ENCODE assay signal across 7 cellular contexts in genomic region chr12:32302218-32302826, GRCh38.
DNase-seq lines count a peak whose midpoint lies in the region; ATAC-seq and TF ChIP-seq lines count a peak whose summit lies in the region.

No MANE protein-coding gene starts in this region.

- H3K4me1 ChIP-seq in PC-9 (replicated peaks; ENCODE audit: insufficient read depth): peaks cover 10% of the 10 kb centered on the region
- no peaks in the 10 kb centered on the region for H3K4me1 ChIP-seq in fibroblast of lung (ENCODE audit: control insufficient read depth, extremely low read depth, insufficient read depth, low read length)
- H3K4me1 ChIP-seq in transverse colon: no peaks in the 10 kb centered on the region

- H3K79me2 ChIP-seq in PC-9 (ENCODE audit: low read depth): no peaks in the 10 kb centered on the region
- H3K79me2 ChIP-seq in fibroblast of lung (ENCODE audit: control insufficient read depth, insufficient read depth, low read length): no peaks in the 10 kb centered on the region

- H3K4me2 ChIP-seq in PC-9 (no peak overlapping the region), fibroblast of lung (ENCODE audit: extremely low read depth, insufficient read depth, low read length) (no peak overlapping the region)

- H3K27me3 ChIP-seq in PC-9 (ENCODE audit: insufficient read depth, low read depth): no peaks in the 10 kb centered on the region
- no peaks in the 10 kb centered on the region for H3K27me3 ChIP-seq in fibroblast of lung (ENCODE audit: control insufficient read depth, insufficient read depth, low read length)
- H3K27me3 ChIP-seq in transverse colon: no peaks in the 10 kb centered on the region

- ATAC-seq in GM19351 (IDR thresholded peaks at IDR 0.05; ENCODE audit: unreplicated experiment): peak; percentile 88
- ATAC-seq in HG03159 (IDR thresholded peaks at IDR 0.05; ENCODE audit: unreplicated experiment): peak; percentile 89

- no peak overlapping the region for H3K9ac ChIP-seq in fibroblast of lung (ENCODE audit: insufficient read depth, low read length)

- H3K36me3 ChIP-seq in PC-9 (ENCODE audit: low read depth) (no peaks in the 10 kb centered on the region), fibroblast of lung (ENCODE audit: control insufficient read depth, insufficient read depth, low read length) (peaks cover 2% of the 10 kb centered on the region), transverse colon (no peaks in the 10 kb centered on the region)

- H3K9me2 ChIP-seq in PC-9 (ENCODE audit: insufficient read depth): no peaks in the 10 kb centered on the region

- H3K4me3 ChIP-seq in PC-9 (no peak overlapping the region), fibroblast of lung (replicated peaks in 1 of 4; ENCODE audit: control extremely low read depth in 1 of 4, insufficient read depth in 1 of 4, low read depth in 3 of 4, low read length in 4 of 4) (no peak overlapping the region), transverse colon (no peak overlapping the region)

- H4K20me1 ChIP-seq in PC-9 (ENCODE audit: insufficient read depth) (no peaks in the 10 kb centered on the region), fibroblast of lung (ENCODE audit: control insufficient read depth, extremely low read depth, insufficient read depth, low read length) (no peaks in the 10 kb centered on the region)

- TF ChIP-seq POLR2A in transverse colon (IDR thresholded peaks at IDR 0.05): no peak

- DNase-seq in GDM1 (lab: John Stamatoyannopoulos, UW) (peak; percentile 13), PC-9 (no peak), fibroblast of lung (ENCODE audit: low read depth in 2 of 2) (peak in 1 of 2 donors; percentile 32), transverse colon (peak; percentile 17)
- DNase-seq in activated naive CD4-positive, alpha-beta T cell treated with anti-CD3 and anti-CD28 coated beads, Interleukin-2, amount 50 U/mL, for 16 hours: no peak

- no peaks in the 10 kb centered on the region; the same call in 1 of the 2 replicates for H3F3A ChIP-seq in PC-9 (ENCODE audit: insufficient read depth, low read depth)

- 39 to 57% methylated on average over 2 to 3 of the region's 3 CpGs for WGBS in transverse colon (ENCODE audit: low coverage in 1 of 2), 2 donors

- no peak for TF ChIP-seq EP300 in transverse colon (IDR thresholded peaks at IDR 0.05; ENCODE audit: low read depth)

- TF ChIP-seq CTCF in PC-9 (conservative IDR thresholded peaks at IDR 0.05) (peak; percentile 54), fibroblast of lung (conservative IDR thresholded peaks at IDR 0.05 in 1 of 2, IDR thresholded peaks at IDR 0.05 in 1 of 2; ENCODE audit: low read depth in 1 of 2, low read length in 2 of 2) (peak; percentile 50 to 63), transverse colon (IDR thresholded peaks at IDR 0.05) (peak in 2 of 5 experiments; percentile 26 to 39)

- in situ Hi-C loops in transverse colon (cut with MboI; ENCODE audit: low pct_ligation_motif_present in 1 of 4, low pct_unique_long_range_greater_than_20kb in 1 of 4, low sequenced_read_pairs in 3 of 4): loop anchor here (5.0 to 25.0 kb wide), 8 partner anchors 238 to 915 kb away; partner anchors contain the start of gene ETFBKMT (in 3 of the 4)

- POLR2A ChIA-PET in PC-9 (lab: Charles Lee; ENCODE audit: unreplicated experiment): no interaction called here

- H3K9me3 ChIP-seq in PC-9 (ENCODE audit: insufficient read depth, low read depth): no peaks in the 10 kb centered on the region
- no peaks in the 10 kb centered on the region for H3K9me3 ChIP-seq in fibroblast of lung (ENCODE audit: control insufficient read depth, insufficient read depth, low read depth, low read length)
- no peaks in the 10 kb centered on the region for H3K9me3 ChIP-seq in transverse colon

- CTCF ChIA-PET in PC-9 (lab: Charles Lee): no interaction called here

- H2AFZ ChIP-seq in PC-9: no peak overlapping the region
- H2AFZ ChIP-seq in fibroblast of lung (ENCODE audit: low read length): no peak overlapping the region

- intact Hi-C loops in PC-9 (cut with micrococcal nuclease; ENCODE audit: unreplicated experiment): loop anchor here (10.0 kb wide), 2 partner anchors 338 to 1048 kb away; no protein-coding TSS in a partner anchor
- intact Hi-C loops in transverse colon (cut with DNase I; ENCODE audit: low total_unique reads): loop anchor here (10.0 kb wide), 1 partner anchor 648 kb away; the partner anchor contains the start of gene ETFBKMT

- BruUV-seq in PC-9 (replicated peaks; lab: Mats Ljungman, UMichigan): no TSS peak

- H3K27ac ChIP-seq in PC-9: no peak overlapping the region
- no peak overlapping the region for H3K27ac ChIP-seq in fibroblast of lung (ENCODE audit: insufficient read depth, low read length)
- no peak overlapping the region for H3K27ac ChIP-seq in transverse colon

Comparison
In these comparisons a context has a peak if more than half of its experiments do, and no peak if none do; other contexts are left out.
1. DNase-seq: peak in GDM1 (single experiment) and transverse colon (single experiment); none in PC-9 (0 of 2) and activated naive CD4-positive, alpha-beta T cell treated with anti-CD3 and anti-CD28 coated beads, Interleukin-2, amount 50 U/mL, for 16 hours (single experiment).